In genomic region chr7:137671920-137672319, GRCh38 we compare ENCODE assay signal across 37 cellular contexts.
"Had no signal": no experiment of that assay in that cellular context is flagged by ENCODE, and none has a peak within 500 bp of the region (broad histone marks: within the 10 kb centered on the region; RNA-seq: fewer than 3 reads in every experiment).

No MANE protein-coding gene starts in this region.

- H3K27ac Mint-ChIP-seq: activated B cell treated with CpG ODN at 0.5 μM for 24 hours; activated CD4-positive, alpha-beta memory T cell treated with anti-CD3 and anti-CD28 coated beads for 36 hours; activated naive CD4-positive, alpha-beta T cell treated with anti-CD3 and anti-CD28 coated beads for 36 hours; activated naive CD4-positive, alpha-beta T cell treated with anti-CD3 and anti-CD28 coated beads, Interleukin-2, amount 50 U/mL, for 72 hours; activated T-helper 1 cell treated with anti-CD3 and anti-CD28 coated beads, Interleukin-12 subunit alpha, Interleukin-12 subunit beta, Interleukin-2, Interleukin-4 antibody, amounts not matched to agents 30 ng/mL and 10 ng/mL and 1 ng/mL, durations not matched to agents 14 hours and 24 hours and 36 hours; T-cell had no signal

- H3K36me3 Mint-ChIP-seq: activated CD4-positive, alpha-beta memory T cell treated with anti-CD3 and anti-CD28 coated beads for 36 hours; activated naive CD4-positive, alpha-beta T cell treated with anti-CD3 and anti-CD28 coated beads, Interleukin-2, amount 50 U/mL, for 72 hours; brain; T-cell had no signal

- H3K4me1 ChIP-seq: adrenal gland, Peyer's patch had no signal

- DNase-seq: activated B cell treated with CpG ODN at 0.5 μM for 24 hours; activated CD4-positive, alpha-beta memory T cell treated with anti-CD3 and anti-CD28 coated beads for 36 hours; activated CD4-positive, alpha-beta T cell treated with anti-CD3 and anti-CD28 coated beads for 4 hours; activated CD4-positive, alpha-beta T cell treated with anti-CD3 and anti-CD28 coated beads, Interleukin-2, amount 50 U/mL, for 1 hour; activated CD4-positive, CD25-positive, alpha-beta regulatory T cell treated with anti-CD3 and anti-CD28 coated beads, Interleukin-2, amount 50 U/mL, for 72 hours; activated CD8-positive, alpha-beta memory T cell treated with anti-CD3 and anti-CD28 coated beads, Interleukin-2, amount 50 U/mL, for 4 hours; activated gamma-delta T cell treated with Interleukin-2 at 50 U/mL for 16 hours; activated naive CD4-positive, alpha-beta T cell treated with anti-CD3 and anti-CD28 coated beads for 36 hours; activated T-cell treated with anti-CD3 and anti-CD28 coated beads for 4 hours; activated T-cell treated with anti-CD3 and anti-CD28 coated beads, Interleukin-2, amount 50 U/mL, for 4 hours; adrenal gland; central memory CD4-positive, alpha-beta T cell; MM.1S; MV-4-11; NCI-H1092; NCI-H146; NCI-H187; NCI-H2029 treated with DMSO at 0.1 percent for 48 hours; NCI-H2171 treated with DMSO at 0.1 percent for 48 hours; NCI-H2227 treated with DMSO at 0.1 percent for 48 hours; NCI-H446; NCI-H510A treated with DMSO at 0.1 percent for 48 hours; PC-3; Peyer's patch; RPMI8226; SHP77 treated with DMSO at 0.1 percent for 48 hours; SK-N-SH; T-cell; T-helper 2 cell; T-helper 9 cell had no signal

- H3K36me3 ChIP-seq: adrenal gland, Peyer's patch, SJSA1 had no signal

- ATAC-seq: activated naive CD4-positive, alpha-beta T cell treated with anti-CD3 and anti-CD28 coated beads, Interleukin-2, amount 50 U/mL, for 72 hours; activated T-cell treated with anti-CD3 and anti-CD28 coated beads, Interleukin-2, amount 50 U/mL, for 4 hours; PC-3; T-cell had no signal

- FAIRE-seq: bronchial epithelial cell had no signal

- H3K9me3 Mint-ChIP-seq: activated B cell treated with CpG ODN at 0.5 μM for 24 hours; activated CD4-positive, alpha-beta memory T cell treated with anti-CD3 and anti-CD28 coated beads for 36 hours; activated naive CD4-positive, alpha-beta T cell treated with anti-CD3 and anti-CD28 coated beads for 36 hours; activated naive CD4-positive, alpha-beta T cell treated with anti-CD3 and anti-CD28 coated beads, Interleukin-2, amount 50 U/mL, for 72 hours; activated T-cell treated with anti-CD3 and anti-CD28 coated beads, Interleukin-2, amount 50 U/mL, for 4 hours; activated T-helper 1 cell treated with anti-CD3 and anti-CD28 coated beads, Interleukin-12 subunit alpha, Interleukin-12 subunit beta, Interleukin-2, Interleukin-4 antibody, amounts not matched to agents 30 ng/mL and 10 ng/mL and 1 ng/mL, durations not matched to agents 14 hours and 24 hours and 36 hours; brain; T-cell had no signal

- H3K4me3 Mint-ChIP-seq: activated B cell treated with CpG ODN at 0.5 μM for 24 hours; activated CD4-positive, alpha-beta memory T cell treated with anti-CD3 and anti-CD28 coated beads for 36 hours; activated naive CD4-positive, alpha-beta T cell treated with anti-CD3 and anti-CD28 coated beads for 36 hours; activated T-cell treated with anti-CD3 and anti-CD28 coated beads, Interleukin-2, amount 50 U/mL, for 4 hours; activated T-helper 1 cell treated with anti-CD3 and anti-CD28 coated beads, Interleukin-12 subunit alpha, Interleukin-12 subunit beta, Interleukin-2, Interleukin-4 antibody, amounts not matched to agents 30 ng/mL and 10 ng/mL and 1 ng/mL, durations not matched to agents 14 hours and 24 hours and 36 hours; brain; T-cell had no signal

- H3K4me3 ChIP-seq: adrenal gland, Peyer's patch, SJSA1 had no signal

- H3K4me1 Mint-ChIP-seq: activated B cell treated with CpG ODN at 0.5 μM for 24 hours, T-cell had no signal

- H3K27me3 ChIP-seq: adrenal gland, Peyer's patch, SJSA1 had no signal

- H3K9ac ChIP-seq: KMS-11 had no signal

- H3K27me3 Mint-ChIP-seq: brain had no signal

- H3K9me3 ChIP-seq: adrenal gland, Peyer's patch, SJSA1, SK-N-SH had no signal

- H3K4me2 ChIP-seq: KMS-11, SK-N-SH had no signal

- H3K27ac ChIP-seq: adrenal gland, KMS-11, Peyer's patch, SJSA1, VCaP had no signal
